In the genomic region with DNA sequence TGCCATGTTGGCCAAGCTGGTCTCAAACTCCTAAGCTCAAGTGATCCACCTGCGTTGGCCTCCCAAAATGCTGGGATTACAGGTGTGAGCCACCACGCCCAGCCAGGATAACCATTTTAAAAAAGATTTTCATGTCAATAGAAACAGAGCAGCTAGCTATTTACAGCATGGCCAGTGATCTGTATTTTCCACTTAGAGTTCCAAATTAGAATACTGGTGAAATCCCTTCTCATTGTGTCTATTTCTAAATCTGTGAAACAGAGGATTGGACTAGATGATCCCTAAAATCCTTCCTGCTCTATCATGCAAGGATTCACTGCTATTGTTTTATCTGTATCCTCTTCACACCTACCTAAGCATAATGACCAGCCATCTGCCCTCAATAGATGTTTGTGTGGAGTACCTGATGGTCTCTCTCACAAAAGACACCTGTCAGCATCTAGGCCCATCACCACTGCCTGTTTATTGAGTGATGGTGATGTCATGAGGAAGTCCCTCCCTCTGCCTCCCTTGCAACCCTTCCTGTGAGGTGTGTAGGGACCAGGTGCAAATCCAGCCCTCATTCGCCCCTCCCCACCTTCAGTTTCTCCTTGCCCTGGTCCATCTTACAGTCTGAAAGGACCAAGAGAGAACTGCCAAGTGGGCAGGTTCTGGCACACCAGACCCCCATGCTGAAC, we compare ENCODE assay signal across 21 cellular contexts. TPM values are rescaled to one million over a fixed set of nuclear protein-coding genes. Genes with fewer than 3 reads are reported as not detected.
DNase-seq lines count a peak whose midpoint lies in the region; ATAC-seq, FAIRE-seq and TF ChIP-seq lines count a peak whose summit lies in the region.
"Had no signal": no experiment of that assay in that cellular context is flagged by ENCODE, and none has a peak within 500 bp of the region (broad histone marks: within the 10 kb centered on the region; RNA-seq: fewer than 3 reads in every experiment).

No MANE protein-coding gene starts in this region.

- no peak for FAIRE-seq in D721Med (lab: Jason Lieb, UNC)
- FAIRE-seq: astrocyte, GM18507, RCC 7860 had no signal

- intact Hi-C loops in posterior vena cava (cut with DNase I) (no loop called here), Calu3 (cut with micrococcal nuclease; ENCODE audit: unreplicated experiment) (no loop called here)

- POLR2A ChIA-PET in T-cell (lab: Charles Lee): no interaction called here

- peaks cover 0 to 10% (median 9%) of the 10 kb centered on the region in 3 donors for H3K4me1 Mint-ChIP-seq in T-cell
- peaks cover 19% of the 10 kb centered on the region for H3K4me1 Mint-ChIP-seq in progenitor cell of endocrine pancreas (ENCODE audit: low read depth)
- peaks cover 24% of the 10 kb centered on the region for H3K4me1 Mint-ChIP-seq in Calu3 (ENCODE audit: low read depth, unreplicated experiment)

- H3K27me3 Mint-ChIP-seq in T-cell: no peaks in the 10 kb centered on the region
- no peaks in the 10 kb centered on the region for H3K27me3 Mint-ChIP-seq in progenitor cell of endocrine pancreas
- no peaks in the 10 kb centered on the region for H3K27me3 Mint-ChIP-seq in Calu3 (ENCODE audit: unreplicated experiment)
- H3K27me3 Mint-ChIP-seq: activated naive CD4-positive, alpha-beta T cell treated with anti-CD3 and anti-CD28 coated beads, Interleukin-2, amount 10 ng/mL, durations not matched to agents 7 days and 5 days; naive thymus-derived CD8-positive, alpha-beta T cell had no signal

- DNase-seq in D721Med (ENCODE audit: insufficient read length, low spot score) (peak; percentile 26), GM20000 (ENCODE audit: low spot score) (peak; percentile 26), T-cell (no peak), progenitor cell of endocrine pancreas (ENCODE audit: low spot score, unreplicated experiment) (no peak), anterior cingulate cortex (lab: John Stamatoyannopoulos, UW) (no peak), posterior vena cava (ENCODE audit: low spot score) (no peak), Calu3 (no peak)
- DNase-seq: activated CD4-positive, alpha-beta T cell treated with anti-CD3 and anti-CD28 coated beads, Interleukin-2, amount 50 U/mL, for 48 hours; activated naive CD4-positive, alpha-beta T cell treated with anti-CD3 and anti-CD28 coated beads, Interleukin-2, amount 10 ng/mL, durations not matched to agents 7 days and 5 days; activated T-cell treated with anti-CD3 and anti-CD28 coated beads, Interleukin-2, amount 50 U/mL, for 1 hour; effector CD8-positive, alpha-beta T cell; Kasumi-1; mesenchymal stem cell; naive thymus-derived CD8-positive, alpha-beta T cell; NCI-H1048; stimulated activated naive CD4-positive, alpha-beta T cell treated with Interleukin-2 at 50 U/mL for 16 hours; tibial artery had no signal

- H3K4me3 Mint-ChIP-seq in T-cell: no peak overlapping the region
- no peak overlapping the region for H3K4me3 Mint-ChIP-seq in progenitor cell of endocrine pancreas (ENCODE audit: low read depth)
- H3K4me3 Mint-ChIP-seq in Calu3 (ENCODE audit: low read depth, unreplicated experiment): no peak overlapping the region
- H3K4me3 Mint-ChIP-seq: activated naive CD4-positive, alpha-beta T cell treated with anti-CD3 and anti-CD28 coated beads, Interleukin-2, amount 10 ng/mL, durations not matched to agents 7 days and 5 days; naive thymus-derived CD8-positive, alpha-beta T cell had no signal

- no TSS peak for BruUV-seq in Calu3 (replicated peaks; lab: Mats Ljungman, UMichigan)

- no peak for TF ChIP-seq CTCF in D721Med (IDR thresholded peaks at IDR 0.05; ENCODE audit: insufficient read depth, missing control alignments)
- TF ChIP-seq CTCF in GM20000 (IDR thresholded peaks at IDR 0.05; ENCODE audit: extremely low read depth, missing control alignments): no peak
- no peak for TF ChIP-seq CTCF in progenitor cell of endocrine pancreas (IDR thresholded peaks at IDR 0.05; ENCODE audit: unreplicated experiment)
- TF ChIP-seq CTCF in Calu3 (IDR thresholded peaks at IDR 0.05; ENCODE audit: unreplicated experiment): no peak

- no peak for ATAC-seq in T-cell (replicated peaks in 1 of 4)
- ATAC-seq: gastroesophageal sphincter; naive thymus-derived CD8-positive, alpha-beta T cell had no signal

- H3K36me3 Mint-ChIP-seq in T-cell (peaks cover 20% of the 10 kb centered on the region), progenitor cell of endocrine pancreas (ENCODE audit: insufficient read depth) (peaks cover 6% of the 10 kb centered on the region), Calu3 (ENCODE audit: insufficient read depth, unreplicated experiment) (peaks cover 12% of the 10 kb centered on the region)

- CTCF ChIA-PET in T-cell (lab: Charles Lee) (no interaction called here), Calu3 (lab: Charles Lee) (interaction anchor here (0.7 to 1.3 kb wide), 2 partner anchors 8 to 11 kb away, joined by 4 to 7 read pairs; no protein-coding TSS in a partner anchor)

- H3K9me3 Mint-ChIP-seq in T-cell: no peaks in the 10 kb centered on the region
- H3K9me3 Mint-ChIP-seq in progenitor cell of endocrine pancreas (ENCODE audit: low read depth): no peaks in the 10 kb centered on the region
- peaks cover 5% of the 10 kb centered on the region for H3K9me3 Mint-ChIP-seq in Calu3 (ENCODE audit: low read depth, unreplicated experiment)
- H3K9me3 Mint-ChIP-seq: activated naive CD4-positive, alpha-beta T cell treated with anti-CD3 and anti-CD28 coated beads, Interleukin-2, amount 10 ng/mL, durations not matched to agents 7 days and 5 days; naive thymus-derived CD8-positive, alpha-beta T cell had no signal

- H3K27ac Mint-ChIP-seq in T-cell (peak overlapping the region; percentile 16 to 17), progenitor cell of endocrine pancreas (peak overlapping the region; percentile 52), Calu3 (ENCODE audit: unreplicated experiment) (no peak overlapping the region)
- H3K27ac Mint-ChIP-seq: activated naive CD4-positive, alpha-beta T cell treated with anti-CD3 and anti-CD28 coated beads, Interleukin-2, amount 10 ng/mL, durations not matched to agents 7 days and 5 days had no signal

RNA-seq across cellular contexts. Expression of gene SMIM29, which starts 26.5 kb away (rescaled TPM):
- 10 to 100 TPM; 16.4 to 33.8 (median 30.5) TPM for total RNA-seq in T-cell
- 5.1 and 5.3 TPM in 2 replicates for total RNA-seq in progenitor cell of endocrine pancreas
- 10 to 100 TPM; 19.0 to 24.5 TPM for total RNA-seq in posterior vena cava
- 59.2 and 68.6 TPM in 2 replicates for total RNA-seq in Calu3 (2022)

RNA-seq across cellular contexts. Expression of gene HMGA1, which starts 38.6 kb away (rescaled TPM):
- total RNA-seq in T-cell (100 to 1,000 TPM in 4 of 5 donors, 10 to 100 TPM in 1; 92.8 to 119 (median 104) TPM), progenitor cell of endocrine pancreas (748 and 769 TPM in 2 replicates), posterior vena cava (10 to 100 TPM; 11.3 to 39.7 TPM), Calu3 (2022) (1,138 and 1,378 TPM in 2 replicates)

Comparison
In these comparisons a context has a peak if more than half of its experiments do, and no peak if none do; other contexts are left out.
1. DNase-seq: peak in D721Med (single experiment) and GM20000 (single experiment); none in T-cell (0 of 34), progenitor cell of endocrine pancreas (single experiment), anterior cingulate cortex (0 of 58), posterior vena cava (single experiment) and Calu3 (single experiment).